Comparison of ENCODE assay signal across 9 cellular contexts in genomic region chr15:33310481-33311311, GRCh38. TPM values are rescaled to one million over a fixed set of nuclear protein-coding genes. Genes with fewer than 3 reads are reported as not detected.
A peak's percentile ranks its signal among the peaks of the same experiment; 100 is the strongest.
DNase-seq lines count a peak whose midpoint lies in the region; ATAC-seq, FAIRE-seq and TF ChIP-seq lines count a peak whose summit lies in the region.
"Had no signal": no experiment of that assay in that cellular context is flagged by ENCODE, and none has a peak within 500 bp of the region (broad histone marks: within the 10 kb centered on the region; RNA-seq: fewer than 3 reads in every experiment).

RYR3 (plus strand) TSS chr15:33310967; CDS start chr15:33311046, 79 bp downstream.

- no peak for TF ChIP-seq POLR2A in prostate gland (IDR thresholded peaks at IDR 0.05)
- TF ChIP-seq POLR2A in GM12892 (IDR thresholded peaks at IDR 0.05; ENCODE audit: low read depth, low read length) = no peak

- intact Hi-C loops in heart right ventricle (cut with DNase I) (loop anchor here in 1 of 10 donors (10.0 kb wide), 1 partner anchor 284 kb away; no protein-coding TSS in a partner anchor), prostate gland (cut with DNase I) (no loop called here)

- 1% methylated on average over 72 to 84 of the region's 84 CpGs for WGBS in heart right ventricle, 2 donors
- WGBS in prostate gland = under 1% methylated on average over 80 of the region's 84 CpGs

- in situ Hi-C loops in SK-MEL-5 (cut with HindIII; ENCODE audit: low pct_unique_long_range_greater_than_20kb, low sequenced_read_pairs) = no loop called here

- TF ChIP-seq CTCF in heart right ventricle (IDR thresholded peaks at IDR 0.05) (no peak), prostate gland (IDR thresholded peaks at IDR 0.05) (no peak), omental fat pad (IDR thresholded peaks at IDR 0.05) (no peak)

- H3K27ac ChIP-seq in heart right ventricle (no peak within 1 kb of the TSS), prostate gland (no peak within 1 kb of the TSS)

- ATAC-seq in heart right ventricle = peak; percentile 27 to 62 (median 54)
- no peak for ATAC-seq in omental fat pad (ENCODE audit: low FRiP score)

- H3K36me3 ChIP-seq in heart right ventricle = no peaks in the 10 kb centered on the region
- H3K36me3 ChIP-seq in prostate gland = no peaks in the 10 kb centered on the region

- H3K9me3 ChIP-seq in heart right ventricle (peaks cover 0 to 2% (median 0%) of the 10 kb centered on the region in 11 donors), prostate gland (no peaks in the 10 kb centered on the region)

- peaks cover 7 to 70% (median 50%) of the 10 kb centered on the region in 7 donors for H3K27me3 ChIP-seq in heart right ventricle
- peaks cover 13% of the 10 kb centered on the region for H3K27me3 ChIP-seq in prostate gland (replicated peaks; ENCODE audit: insufficient read depth)

- no peak for FAIRE-seq in GM12892 (lab: Jason Lieb, UNC)
- FAIRE-seq in GM19239 (lab: Jason Lieb, UNC) = no peak

- H3K4me1 ChIP-seq in heart right ventricle (peaks cover 0 to 5% (median 0%) of the 10 kb centered on the region in 9 donors), prostate gland (replicated peaks) (peaks cover 3% of the 10 kb centered on the region)

- H3K4me3 ChIP-seq in heart right ventricle = peak within 1 kb of the TSS in 8 of 10 donors; percentile 9 to 50 (median 40)
- H3K4me3 ChIP-seq in prostate gland = peak within 1 kb of the TSS; percentile 10 to 26

- DNase-seq in DMS153 treated with DMSO at 0.1 percent for 48 hours (lab: John Stamatoyannopoulos, UW; ENCODE audit: unreplicated experiment) (peak; percentile 10), SK-MEL-5 (ENCODE audit: low read depth, low spot score) (peak; percentile 12), heart right ventricle (peak; percentile 6 to 10), prostate gland (ENCODE audit: low spot score) (no peak), GM12892 (ENCODE audit: insufficient read length) (no peak), DMS53 (lab: John Stamatoyannopoulos, UW) (no peak), omental fat pad (ENCODE audit: low spot score) (no peak), GM19239 (ENCODE audit: insufficient read length, low spot score) (no peak)

RNA-seq across cellular contexts. Expression of gene RYR3, which starts in this region (rescaled TPM):
- 0.08 and 0.16 TPM in 2 replicates for total RNA-seq in SK-MEL-5 (2014; rRNA removed; shearing (Covaris generic))
- 0.07 and 0.35 TPM in 2 replicates for polyA plus RNA-seq in SK-MEL-5 (2015; cell fraction: cytosol; rRNA removed)
- polyA plus RNA-seq in SK-MEL-5 (2015; cell fraction: nucleus; rRNA removed) = 0.16 and 0.65 TPM in 2 replicates
- total RNA-seq in heart right ventricle (under 1 TPM in 8 of 10 donors, not detected in 2; 0.02 to 1.00 (median 0.15) TPM), prostate gland (1 to 10 TPM in 1 of 2 donors, under 1 TPM in 1; 0.41 to 2.3 TPM), omental fat pad (1 to 10 TPM in 3 of 4 donors, under 1 TPM in 1; 0.65 to 7.5 (median 2.6) TPM)
- under 1 TPM; 0.06 to 0.07 TPM for polyA plus RNA-seq in heart right ventricle
- 0.49 TPM for polyA plus RNA-seq in GM12892 (2012; ENCODE audit: missing spikeins)
- total RNA-seq: lung microvascular endothelial cell had no signal

Comparison
In these comparisons a context has a peak if more than half of its experiments do, and no peak if none do; other contexts are left out.
1. Peak in DNase-seq in SK-MEL-5; RNA of the gene not detected or under 1 TPM.
2. Peak in DNase-seq, ATAC-seq and H3K4me3 ChIP-seq in heart right ventricle; RNA of the gene not detected or under 1 TPM.